1 cellular context compared by ENCODE assay signal in the genomic region with DNA sequence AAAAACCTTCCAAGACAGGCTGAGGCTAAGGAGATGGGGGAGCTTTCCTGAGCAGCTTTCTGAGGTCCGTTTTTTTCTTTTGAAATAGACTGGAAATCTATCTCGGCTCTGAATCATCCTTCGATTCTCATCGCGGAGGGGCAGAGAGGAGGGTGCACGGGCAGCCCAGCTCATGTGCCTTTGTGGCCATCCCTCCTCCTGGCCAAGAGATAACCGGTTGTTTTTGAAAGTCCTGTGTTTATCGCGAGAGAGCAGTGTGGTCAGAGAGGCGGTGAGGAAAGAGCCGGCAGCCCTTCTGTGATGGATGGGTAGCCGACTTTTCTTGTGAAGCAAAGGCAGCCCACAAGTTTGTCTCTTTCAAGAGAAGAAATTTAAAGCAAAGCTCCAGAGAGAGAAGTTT.
TF ChIP-seq lines count a peak whose summit lies in the region.

No MANE protein-coding gene starts in this region.

TF ChIP-seq in K562, 482 proteins besides CTCF, POLR2A, EP300 and RAD21 (continued from another document and continues in another):
- TF ChIP-seq ZNF445 (CRISPR knock-in tag; IDR thresholded peaks at IDR 0.05; ENCODE audit: low read depth) (no peak), TBL1XR1 (IDR thresholded peaks at IDR 0.05; ENCODE audit: low read length in 2 of 2) (peak in 1 of 2 experiments; percentile 25; a peak in 1 of 4 replicates), TAL1 (IDR thresholded peaks at IDR 0.05) (peak; percentile 74), PRMT5 (CRISPR knock-in tag; IDR thresholded peaks at IDR 0.05) (no peak), ZNF24 (IDR thresholded peaks at IDR 0.05) (no peak), BCOR (IDR thresholded peaks at IDR 0.05) (0 out of 2 replicates have a peak, but pooled peaks have one; percentile 20), KDM5B (IDR thresholded peaks at IDR 0.05; ENCODE audit: insufficient replicate concordance, low read depth, low read length) (no peak), RBM14 (IDR thresholded peaks at IDR 0.05; ENCODE audit: borderline replicate concordance, insufficient read depth, low read depth, low read length) (no peak), MTF1 (CRISPR knock-in tag; IDR thresholded peaks at IDR 0.05; ENCODE audit: borderline replicate concordance) (no peak), HEY1 (CRISPR knock-in tag; IDR thresholded peaks at IDR 0.05; ENCODE audit: borderline replicate concordance) (no peak), MAFK (IDR thresholded peaks at IDR 0.05; ENCODE audit: low read length) (no peak), POLR2H (tag; IDR thresholded peaks at IDR 0.05; ENCODE audit: low read depth) (no peak), ZC3H11A (IDR thresholded peaks at IDR 0.05; ENCODE audit: low read depth, low read length) (no peak), CXXC5 (CRISPR knock-in tag; IDR thresholded peaks at IDR 0.05) (0 out of 2 replicates have a peak, but pooled peaks have one; percentile 40), SPI1 (IDR thresholded peaks at IDR 0.05; ENCODE audit: borderline replicate concordance, low read depth, low read length) (no peak), POU5F1 (IDR thresholded peaks at IDR 0.05; ENCODE audit: borderline replicate concordance, low read depth, low read length, partially characterized antibody) (no peak), SETDB1 (IDR thresholded peaks at IDR 0.05; ENCODE audit: low read length) (no peak), ZNF140 (CRISPR knock-in tag; IDR thresholded peaks at IDR 0.05) (no peak), NR4A1 (CRISPR knock-in tag; IDR thresholded peaks at IDR 0.05) (no peak), NR4A1 (tag; IDR thresholded peaks at IDR 0.05) (no peak), GATAD2B (IDR thresholded peaks at IDR 0.05; ENCODE audit: borderline replicate concordance) (no peak), ZBED1 (IDR thresholded peaks at IDR 0.05) (peak; percentile 92), ELF2 (CRISPR knock-in tag; IDR thresholded peaks at IDR 0.05) (no peak), RBM34 (IDR thresholded peaks at IDR 0.05; ENCODE audit: borderline replicate concordance, insufficient read depth, low read length) (no peak), MYNN (IDR thresholded peaks at IDR 0.05) (peak; percentile 94), MYNN (CRISPR knock-in tag; IDR thresholded peaks at IDR 0.05) (peak; percentile 62; the same call in 1 of the 2 replicates), COPS2 (conservative IDR thresholded peaks at IDR 0.05) (no peak), ZNF408 (CRISPR knock-in tag; IDR thresholded peaks at IDR 0.05; ENCODE audit: low read depth) (no peak)
- TF ChIP-seq, protein P1, sequence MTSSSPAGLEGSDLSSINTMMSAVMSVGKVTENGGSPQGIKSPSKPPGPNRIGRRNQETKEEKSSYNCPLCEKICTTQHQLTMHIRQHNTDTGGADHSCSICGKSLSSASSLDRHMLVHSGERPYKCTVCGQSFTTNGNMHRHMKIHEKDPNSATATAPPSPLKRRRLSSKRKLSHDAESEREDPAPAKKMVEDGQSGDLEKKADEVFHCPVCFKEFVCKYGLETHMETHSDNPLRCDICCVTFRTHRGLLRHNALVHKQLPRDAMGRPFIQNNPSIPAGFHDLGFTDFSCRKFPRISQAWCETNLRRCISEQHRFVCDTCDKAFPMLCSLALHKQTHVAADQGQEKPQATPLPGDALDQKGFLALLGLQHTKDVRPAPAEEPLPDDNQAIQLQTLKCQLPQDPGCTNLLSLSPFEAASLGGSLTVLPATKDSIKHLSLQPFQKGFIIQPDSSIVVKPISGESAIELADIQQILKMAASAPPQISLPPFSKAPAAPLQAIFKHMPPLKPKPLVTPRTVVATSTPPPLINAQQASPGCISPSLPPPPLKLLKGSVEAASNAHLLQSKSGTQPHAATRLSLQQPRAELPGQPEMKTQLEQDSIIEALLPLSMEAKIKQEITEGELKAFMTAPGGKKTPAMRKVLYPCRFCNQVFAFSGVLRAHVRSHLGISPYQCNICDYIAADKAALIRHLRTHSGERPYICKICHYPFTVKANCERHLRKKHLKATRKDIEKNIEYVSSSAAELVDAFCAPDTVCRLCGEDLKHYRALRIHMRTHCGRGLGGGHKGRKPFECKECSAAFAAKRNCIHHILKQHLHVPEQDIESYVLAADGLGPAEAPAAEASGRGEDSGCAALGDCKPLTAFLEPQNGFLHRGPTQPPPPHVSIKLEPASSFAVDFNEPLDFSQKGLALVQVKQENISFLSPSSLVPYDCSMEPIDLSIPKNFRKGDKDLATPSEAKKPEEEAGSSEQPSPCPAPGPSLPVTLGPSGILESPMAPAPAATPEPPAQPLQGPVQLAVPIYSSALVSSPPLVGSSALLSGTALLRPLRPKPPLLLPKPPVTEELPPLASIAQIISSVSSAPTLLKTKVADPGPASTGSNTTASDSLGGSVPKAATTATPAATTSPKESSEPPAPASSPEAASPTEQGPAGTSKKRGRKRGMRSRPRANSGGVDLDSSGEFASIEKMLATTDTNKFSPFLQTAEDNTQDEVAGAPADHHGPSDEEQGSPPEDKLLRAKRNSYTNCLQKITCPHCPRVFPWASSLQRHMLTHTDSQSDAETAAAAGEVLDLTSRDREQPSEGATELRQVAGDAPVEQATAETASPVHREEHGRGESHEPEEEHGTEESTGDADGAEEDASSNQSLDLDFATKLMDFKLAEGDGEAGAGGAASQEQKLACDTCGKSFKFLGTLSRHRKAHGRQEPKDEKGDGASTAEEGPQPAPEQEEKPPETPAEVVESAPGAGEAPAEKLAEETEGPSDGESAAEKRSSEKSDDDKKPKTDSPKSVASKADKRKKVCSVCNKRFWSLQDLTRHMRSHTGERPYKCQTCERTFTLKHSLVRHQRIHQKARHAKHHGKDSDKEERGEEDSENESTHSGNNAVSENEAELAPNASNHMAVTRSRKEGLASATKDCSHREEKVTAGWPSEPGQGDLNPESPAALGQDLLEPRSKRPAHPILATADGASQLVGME (CRISPR knock-in tag; IDR thresholded peaks at IDR 0.05), result peak; percentile 92; the same call in 1 of the 2 replicates
- TF ChIP-seq, protein P2, sequence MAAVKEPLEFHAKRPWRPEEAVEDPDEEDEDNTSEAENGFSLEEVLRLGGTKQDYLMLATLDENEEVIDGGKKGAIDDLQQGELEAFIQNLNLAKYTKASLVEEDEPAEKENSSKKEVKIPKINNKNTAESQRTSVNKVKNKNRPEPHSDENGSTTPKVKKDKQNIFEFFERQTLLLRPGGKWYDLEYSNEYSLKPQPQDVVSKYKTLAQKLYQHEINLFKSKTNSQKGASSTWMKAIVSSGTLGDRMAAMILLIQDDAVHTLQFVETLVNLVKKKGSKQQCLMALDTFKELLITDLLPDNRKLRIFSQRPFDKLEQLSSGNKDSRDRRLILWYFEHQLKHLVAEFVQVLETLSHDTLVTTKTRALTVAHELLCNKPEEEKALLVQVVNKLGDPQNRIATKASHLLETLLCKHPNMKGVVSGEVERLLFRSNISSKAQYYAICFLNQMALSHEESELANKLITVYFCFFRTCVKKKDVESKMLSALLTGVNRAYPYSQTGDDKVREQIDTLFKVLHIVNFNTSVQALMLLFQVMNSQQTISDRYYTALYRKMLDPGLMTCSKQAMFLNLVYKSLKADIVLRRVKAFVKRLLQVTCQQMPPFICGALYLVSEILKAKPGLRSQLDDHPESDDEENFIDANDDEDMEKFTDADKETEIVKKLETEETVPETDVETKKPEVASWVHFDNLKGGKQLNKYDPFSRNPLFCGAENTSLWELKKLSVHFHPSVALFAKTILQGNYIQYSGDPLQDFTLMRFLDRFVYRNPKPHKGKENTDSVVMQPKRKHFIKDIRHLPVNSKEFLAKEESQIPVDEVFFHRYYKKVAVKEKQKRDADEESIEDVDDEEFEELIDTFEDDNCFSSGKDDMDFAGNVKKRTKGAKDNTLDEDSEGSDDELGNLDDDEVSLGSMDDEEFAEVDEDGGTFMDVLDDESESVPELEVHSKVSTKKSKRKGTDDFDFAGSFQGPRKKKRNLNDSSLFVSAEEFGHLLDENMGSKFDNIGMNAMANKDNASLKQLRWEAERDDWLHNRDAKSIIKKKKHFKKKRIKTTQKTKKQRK (IDR thresholded peaks at IDR 0.05; ENCODE audit: borderline replicate concordance, low read depth, low read length), result no peak
- TF ChIP-seq, protein P3, sequence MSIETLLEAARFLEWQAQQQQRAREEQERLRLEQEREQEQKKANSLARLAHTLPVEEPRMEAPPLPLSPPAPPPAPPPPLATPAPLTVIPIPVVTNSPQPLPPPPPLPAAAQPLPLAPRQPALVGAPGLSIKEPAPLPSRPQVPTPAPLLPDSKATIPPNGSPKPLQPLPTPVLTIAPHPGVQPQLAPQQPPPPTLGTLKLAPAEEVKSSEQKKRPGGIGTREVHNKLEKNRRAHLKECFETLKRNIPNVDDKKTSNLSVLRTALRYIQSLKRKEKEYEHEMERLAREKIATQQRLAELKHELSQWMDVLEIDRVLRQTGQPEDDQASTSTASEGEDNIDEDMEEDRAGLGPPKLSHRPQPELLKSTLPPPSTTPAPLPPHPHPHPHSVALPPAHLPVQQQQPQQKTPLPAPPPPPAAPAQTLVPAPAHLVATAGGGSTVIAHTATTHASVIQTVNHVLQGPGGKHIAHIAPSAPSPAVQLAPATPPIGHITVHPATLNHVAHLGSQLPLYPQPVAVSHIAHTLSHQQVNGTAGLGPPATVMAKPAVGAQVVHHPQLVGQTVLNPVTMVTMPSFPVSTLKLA (conservative IDR thresholded peaks at IDR 0.05), result peak; percentile 35 to 72; a peak in 2 of 4 replicates
- TF ChIP-seq, protein P4, sequence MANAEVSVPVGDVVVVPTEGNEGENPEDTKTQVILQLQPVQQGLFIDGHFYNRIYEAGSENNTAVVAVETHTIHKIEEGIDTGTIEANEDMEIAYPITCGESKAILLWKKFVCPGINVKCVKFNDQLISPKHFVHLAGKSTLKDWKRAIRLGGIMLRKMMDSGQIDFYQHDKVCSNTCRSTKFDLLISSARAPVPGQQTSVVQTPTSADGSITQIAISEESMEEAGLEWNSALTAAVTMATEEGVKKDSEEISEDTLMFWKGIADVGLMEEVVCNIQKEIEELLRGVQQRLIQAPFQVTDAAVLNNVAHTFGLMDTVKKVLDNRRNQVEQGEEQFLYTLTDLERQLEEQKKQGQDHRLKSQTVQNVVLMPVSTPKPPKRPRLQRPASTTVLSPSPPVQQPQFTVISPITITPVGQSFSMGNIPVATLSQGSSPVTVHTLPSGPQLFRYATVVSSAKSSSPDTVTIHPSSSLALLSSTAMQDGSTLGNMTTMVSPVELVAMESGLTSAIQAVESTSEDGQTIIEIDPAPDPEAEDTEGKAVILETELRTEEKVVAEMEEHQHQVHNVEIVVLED (CRISPR knock-in tag; IDR thresholded peaks at IDR 0.05), result no peak
- TF ChIP-seq, protein P5, sequence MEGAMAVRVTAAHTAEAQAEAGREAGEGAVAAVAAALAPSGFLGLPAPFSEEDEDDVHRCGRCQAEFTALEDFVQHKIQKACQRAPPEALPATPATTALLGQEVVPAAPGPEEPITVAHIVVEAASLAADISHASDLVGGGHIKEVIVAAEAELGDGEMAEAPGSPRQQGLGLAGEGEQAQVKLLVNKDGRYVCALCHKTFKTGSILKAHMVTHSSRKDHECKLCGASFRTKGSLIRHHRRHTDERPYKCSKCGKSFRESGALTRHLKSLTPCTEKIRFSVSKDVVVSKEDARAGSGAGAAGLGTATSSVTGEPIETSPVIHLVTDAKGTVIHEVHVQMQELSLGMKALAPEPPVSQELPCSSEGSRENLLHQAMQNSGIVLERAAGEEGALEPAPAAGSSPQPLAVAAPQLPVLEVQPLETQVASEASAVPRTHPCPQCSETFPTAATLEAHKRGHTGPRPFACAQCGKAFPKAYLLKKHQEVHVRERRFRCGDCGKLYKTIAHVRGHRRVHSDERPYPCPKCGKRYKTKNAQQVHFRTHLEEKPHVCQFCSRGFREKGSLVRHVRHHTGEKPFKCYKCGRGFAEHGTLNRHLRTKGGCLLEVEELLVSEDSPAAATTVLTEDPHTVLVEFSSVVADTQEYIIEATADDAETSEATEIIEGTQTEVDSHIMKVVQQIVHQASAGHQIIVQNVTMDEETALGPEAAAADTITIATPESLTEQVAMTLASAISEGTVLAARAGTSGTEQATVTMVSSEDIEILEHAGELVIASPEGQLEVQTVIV (CRISPR knock-in tag; IDR thresholded peaks at IDR 0.05; ENCODE audit: borderline replicate concordance), result no peak
- TF ChIP-seq, protein P6, sequence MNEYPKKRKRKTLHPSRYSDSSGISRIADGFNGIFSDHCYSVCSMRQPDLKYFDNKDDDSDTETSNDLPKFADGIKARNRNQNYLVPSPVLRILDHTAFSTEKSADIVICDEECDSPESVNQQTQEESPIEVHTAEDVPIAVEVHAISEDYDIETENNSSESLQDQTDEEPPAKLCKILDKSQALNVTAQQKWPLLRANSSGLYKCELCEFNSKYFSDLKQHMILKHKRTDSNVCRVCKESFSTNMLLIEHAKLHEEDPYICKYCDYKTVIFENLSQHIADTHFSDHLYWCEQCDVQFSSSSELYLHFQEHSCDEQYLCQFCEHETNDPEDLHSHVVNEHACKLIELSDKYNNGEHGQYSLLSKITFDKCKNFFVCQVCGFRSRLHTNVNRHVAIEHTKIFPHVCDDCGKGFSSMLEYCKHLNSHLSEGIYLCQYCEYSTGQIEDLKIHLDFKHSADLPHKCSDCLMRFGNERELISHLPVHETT (CRISPR knock-in tag; conservative IDR thresholded peaks at IDR 0.05 in 1 of 2, IDR thresholded peaks at IDR 0.05 in 1 of 2), result no peak; a peak in 1 of 4 replicates
- TF ChIP-seq, protein P7, sequence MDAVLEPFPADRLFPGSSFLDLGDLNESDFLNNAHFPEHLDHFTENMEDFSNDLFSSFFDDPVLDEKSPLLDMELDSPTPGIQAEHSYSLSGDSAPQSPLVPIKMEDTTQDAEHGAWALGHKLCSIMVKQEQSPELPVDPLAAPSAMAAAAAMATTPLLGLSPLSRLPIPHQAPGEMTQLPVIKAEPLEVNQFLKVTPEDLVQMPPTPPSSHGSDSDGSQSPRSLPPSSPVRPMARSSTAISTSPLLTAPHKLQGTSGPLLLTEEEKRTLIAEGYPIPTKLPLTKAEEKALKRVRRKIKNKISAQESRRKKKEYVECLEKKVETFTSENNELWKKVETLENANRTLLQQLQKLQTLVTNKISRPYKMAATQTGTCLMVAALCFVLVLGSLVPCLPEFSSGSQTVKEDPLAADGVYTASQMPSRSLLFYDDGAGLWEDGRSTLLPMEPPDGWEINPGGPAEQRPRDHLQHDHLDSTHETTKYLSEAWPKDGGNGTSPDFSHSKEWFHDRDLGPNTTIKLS (IDR thresholded peaks at IDR 0.05; ENCODE audit: borderline replicate concordance, low read depth), result peak; percentile 62; the same call in 1 of the 2 replicates
- TF ChIP-seq, protein P8, sequence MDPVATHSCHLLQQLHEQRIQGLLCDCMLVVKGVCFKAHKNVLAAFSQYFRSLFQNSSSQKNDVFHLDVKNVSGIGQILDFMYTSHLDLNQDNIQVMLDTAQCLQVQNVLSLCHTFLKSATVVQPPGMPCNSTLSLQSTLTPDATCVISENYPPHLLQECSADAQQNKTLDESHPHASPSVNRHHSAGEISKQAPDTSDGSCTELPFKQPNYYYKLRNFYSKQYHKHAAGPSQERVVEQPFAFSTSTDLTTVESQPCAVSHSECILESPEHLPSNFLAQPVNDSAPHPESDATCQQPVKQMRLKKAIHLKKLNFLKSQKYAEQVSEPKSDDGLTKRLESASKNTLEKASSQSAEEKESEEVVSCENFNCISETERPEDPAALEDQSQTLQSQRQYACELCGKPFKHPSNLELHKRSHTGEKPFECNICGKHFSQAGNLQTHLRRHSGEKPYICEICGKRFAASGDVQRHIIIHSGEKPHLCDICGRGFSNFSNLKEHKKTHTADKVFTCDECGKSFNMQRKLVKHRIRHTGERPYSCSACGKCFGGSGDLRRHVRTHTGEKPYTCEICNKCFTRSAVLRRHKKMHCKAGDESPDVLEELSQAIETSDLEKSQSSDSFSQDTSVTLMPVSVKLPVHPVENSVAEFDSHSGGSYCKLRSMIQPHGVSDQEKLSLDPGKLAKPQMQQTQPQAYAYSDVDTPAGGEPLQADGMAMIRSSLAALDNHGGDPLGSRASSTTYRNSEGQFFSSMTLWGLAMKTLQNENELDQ (CRISPR knock-in tag; IDR thresholded peaks at IDR 0.05; ENCODE audit: borderline replicate concordance), result no peak
- TF ChIP-seq, protein P9, sequence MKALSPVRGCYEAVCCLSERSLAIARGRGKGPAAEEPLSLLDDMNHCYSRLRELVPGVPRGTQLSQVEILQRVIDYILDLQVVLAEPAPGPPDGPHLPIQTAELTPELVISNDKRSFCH (CRISPR knock-in tag; IDR thresholded peaks at IDR 0.05), result no peak
- TF ChIP-seq, protein P9 (tag; IDR thresholded peaks at IDR 0.05), result no peak
